8 cellular contexts compared by ENCODE assay signal in the genomic region with DNA sequence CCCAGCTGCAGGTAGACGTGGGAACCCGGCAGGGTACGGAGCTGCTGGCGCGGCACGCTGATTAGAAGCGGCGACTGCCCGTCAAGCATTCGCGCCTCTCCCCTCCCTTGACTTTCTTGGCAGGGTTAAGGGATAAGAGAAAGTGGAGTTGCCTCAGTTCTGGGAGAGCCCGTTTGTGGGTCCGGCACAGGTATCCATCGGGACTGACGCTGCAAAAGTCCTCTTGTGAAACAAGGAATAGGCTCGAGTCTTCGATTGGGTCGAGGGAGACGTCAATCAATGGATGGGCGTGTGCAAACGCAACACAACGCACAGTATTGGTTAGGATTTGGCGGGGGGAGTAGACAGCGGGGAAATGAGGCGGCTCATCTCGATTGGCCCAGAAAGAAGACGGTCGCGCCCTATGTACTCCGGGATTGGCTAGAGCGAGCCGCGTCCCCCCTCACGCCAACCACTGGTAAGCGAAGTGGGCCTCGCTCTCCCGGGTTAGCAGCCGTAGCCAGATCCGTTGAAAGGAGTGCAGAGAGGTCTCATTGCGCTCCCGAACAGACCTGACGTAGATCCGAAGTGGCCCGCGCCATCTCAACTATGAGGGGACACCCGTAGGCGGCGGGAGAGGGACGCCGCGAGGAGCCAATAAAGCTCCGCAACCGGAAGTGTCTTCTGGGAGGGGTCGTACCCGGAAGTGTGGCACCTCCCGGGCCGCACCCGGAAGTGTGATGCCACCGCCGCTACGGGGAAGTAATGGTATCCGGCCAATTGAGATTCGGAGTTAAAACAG. TPM values are rescaled to one million over a fixed set of nuclear protein-coding genes. Genes with fewer than 3 reads are reported as not detected.
DNase-seq lines count a peak whose midpoint lies in the region; ATAC-seq and TF ChIP-seq lines count a peak whose summit lies in the region.

A gene (plus strand): TSS at position 713 of the 781 bp plus-strand sequence. CDS start 296 bp downstream, outside the sequence.

- no peaks in the 10 kb centered on the region for H3K9me3 ChIP-seq in liver (ENCODE audit: control insufficient read depth in 4 of 4, low read length in 3 of 4)

- no peaks in the 10 kb centered on the region for H3K27me3 Mint-ChIP-seq in activated CD4-positive, alpha-beta memory T cell treated with anti-CD3 and anti-CD28 coated beads for 36 hours

- peak within 1 kb of the TSS; percentile 79 to 89 for H3K9ac ChIP-seq in liver (ENCODE audit: low read depth in 1 of 2, low read length in 2 of 2)

- POLR2A ChIA-PET in activated CD4-positive, alpha-beta memory T cell treated with anti-CD3 and anti-CD28 coated beads for 36 hours (lab: Charles Lee), result interaction anchor here (0.6 to 1.6 kb wide), 5 partner anchors 19 to 1714 kb away, joined by 3 to 5 read pairs (median 4); a partner anchor contains a TSS

- H3K27ac Mint-ChIP-seq in activated CD4-positive, alpha-beta memory T cell treated with anti-CD3 and anti-CD28 coated beads for 36 hours, result peak within 1 kb of the TSS; percentile 98

- TF ChIP-seq CTCF in dorsolateral prefrontal cortex (IDR thresholded peaks at IDR 0.05 in 54 of 56, conservative IDR thresholded peaks at IDR 0.05 in 2 of 56; ENCODE audit: low read depth in 1 of 56, partially characterized antibody in 56 of 56) (peak in 26 of 56 donors; percentile 5 to 54 (median 27)), liver (IDR thresholded peaks at IDR 0.05; ENCODE audit: low read depth, low read length, missing input control) (no peak)

- H3K4me3 Mint-ChIP-seq in activated CD4-positive, alpha-beta memory T cell treated with anti-CD3 and anti-CD28 coated beads for 36 hours, result peak within 1 kb of the TSS; percentile 86

- H3K4me3 ChIP-seq in dorsolateral prefrontal cortex (peak within 1 kb of the TSS; percentile 68 to 100 (median 94)), liver (ENCODE audit: low read depth in 1 of 3, low read length in 3 of 3) (peak within 1 kb of the TSS; percentile 84 to 95 (median 93))

- CTCF ChIA-PET in activated CD4-positive, alpha-beta memory T cell treated with anti-CD3 and anti-CD28 coated beads for 36 hours (lab: Charles Lee), result interaction anchor here (1.1 kb wide), 1 partner anchor 19 kb away, joined by 5 read pairs; no protein-coding TSS in a partner anchor

- TF ChIP-seq RAD21 in liver (IDR thresholded peaks at IDR 0.05), result no peak

- no peaks in the 10 kb centered on the region for H3K9me3 Mint-ChIP-seq in activated CD4-positive, alpha-beta memory T cell treated with anti-CD3 and anti-CD28 coated beads for 36 hours

- H3K36me3 ChIP-seq in liver (ENCODE audit: control insufficient read depth in 4 of 4, insufficient read depth in 3 of 4, low read depth in 1 of 4, low read length in 3 of 4), result peaks cover 12 to 27% (median 14%) of the 10 kb centered on the region in 4 donors

- H3K36me3 Mint-ChIP-seq in activated CD4-positive, alpha-beta memory T cell treated with anti-CD3 and anti-CD28 coated beads for 36 hours, result peaks cover 31% of the 10 kb centered on the region

- WGBS in liver, result under 1% methylated on average over 63 of the region's 63 CpGs

- H3K4me1 Mint-ChIP-seq in activated CD4-positive, alpha-beta memory T cell treated with anti-CD3 and anti-CD28 coated beads for 36 hours (ENCODE audit: low read depth), result peaks cover 33% of the 10 kb centered on the region

- H3K27me3 ChIP-seq in dorsolateral prefrontal cortex (no peaks in the 10 kb centered on the region), liver (ENCODE audit: control insufficient read depth in 4 of 4, insufficient read depth in 4 of 4, low read length in 3 of 4) (no peaks in the 10 kb centered on the region)

- peak; percentile 99 for DNase-seq in CD1c-positive myeloid dendritic cell (ENCODE audit: extremely low spot score)
- peak; percentile 92 for DNase-seq in NCI-H82 treated with DMSO at 0.1 percent for 48 hours (lab: John Stamatoyannopoulos, UW; ENCODE audit: unreplicated experiment)
- peak; percentile 96 for DNase-seq in activated CD4-positive, alpha-beta memory T cell treated with anti-CD3 and anti-CD28 coated beads for 36 hours
- peak; percentile 93 to 99 (median 98) for DNase-seq in dorsolateral prefrontal cortex
- peak; percentile 95 for DNase-seq in stimulated activated CD4-positive, alpha-beta T cell treated with anti-CD3 and anti-CD28 coated beads, Interleukin-4, amount 100 ng/mL, for 24 hours

- H3K27ac ChIP-seq in dorsolateral prefrontal cortex, result peak within 1 kb of the TSS; percentile 85 to 100 (median 98)
- H3K27ac ChIP-seq in liver (ENCODE audit: low read depth in 1 of 2, low read length in 2 of 2), result peak within 1 kb of the TSS; percentile 96 to 98

- peaks cover 0 to 9% (median 5%) of the 10 kb centered on the region in 4 donors for H3K4me1 ChIP-seq in liver (ENCODE audit: control insufficient read depth in 4 of 4, insufficient read depth in 4 of 4, low read length in 3 of 4)

- ATAC-seq in GM19438 (IDR thresholded peaks at IDR 0.05; ENCODE audit: low read depth, unreplicated experiment) (peak; percentile 94), HG03575 (IDR thresholded peaks at IDR 0.05; ENCODE audit: extremely low read depth, insufficient number of reproducible peaks, low FRiP score, unreplicated experiment) (peak; percentile 92)

- intact Hi-C loops in activated CD4-positive, alpha-beta memory T cell treated with anti-CD3 and anti-CD28 coated beads for 36 hours (cut with micrococcal nuclease), result loop anchor here (1.0 to 2.0 kb wide), 9 partner anchors 22 to 1757 kb away; a partner anchor contains a TSS
- intact Hi-C loops in dorsolateral prefrontal cortex (cut with DNase I), result loop anchor here in 1 of 2 donors (2.0 to 5.0 kb wide), 2 partner anchors 532 to 1544 kb away; a partner anchor contains a TSS

TF ChIP-seq in liver, 16 proteins besides CTCF, POLR2A, EP300 and RAD21 (continues in another document):
- peak; percentile 86 for TF ChIP-seq TAF1 (conservative IDR thresholded peaks at IDR 0.05)
- TF ChIP-seq EGR1 (IDR thresholded peaks at IDR 0.05; ENCODE audit: low read depth in 2 of 2), result peak; percentile 81 to 95
- peak in 1 of 2 donors; percentile 43 for TF ChIP-seq JUND (IDR thresholded peaks at IDR 0.05)
- peak; percentile 91 to 96 for TF ChIP-seq GABPA (IDR thresholded peaks at IDR 0.05 in 1 of 2, conservative IDR thresholded peaks at IDR 0.05 in 1 of 2)
- TF ChIP-seq, protein P1, sequence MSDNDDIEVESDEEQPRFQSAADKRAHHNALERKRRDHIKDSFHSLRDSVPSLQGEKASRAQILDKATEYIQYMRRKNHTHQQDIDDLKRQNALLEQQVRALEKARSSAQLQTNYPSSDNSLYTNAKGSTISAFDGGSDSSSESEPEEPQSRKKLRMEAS (IDR thresholded peaks at IDR 0.05), result peak; percentile 90
- peak; percentile 28 to 55 for TF ChIP-seq RXRA (IDR thresholded peaks at IDR 0.05)
- TF ChIP-seq SP1 (IDR thresholded peaks at IDR 0.05), result peak; percentile 98
- peak; percentile 79 for TF ChIP-seq YY1 (IDR thresholded peaks at IDR 0.05)
- TF ChIP-seq, protein P2, sequence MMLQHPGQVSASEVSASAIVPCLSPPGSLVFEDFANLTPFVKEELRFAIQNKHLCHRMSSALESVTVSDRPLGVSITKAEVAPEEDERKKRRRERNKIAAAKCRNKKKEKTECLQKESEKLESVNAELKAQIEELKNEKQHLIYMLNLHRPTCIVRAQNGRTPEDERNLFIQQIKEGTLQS (IDR thresholded peaks at IDR 0.05), result peak; percentile 35
- TF ChIP-seq HNF4A (conservative IDR thresholded peaks at IDR 0.05), result peak in 1 of 2 donors; percentile 10
- TF ChIP-seq FOXA2 (IDR thresholded peaks at IDR 0.05), result peak; percentile 33
- TF ChIP-seq FOXA1 (IDR thresholded peaks at IDR 0.05), result no peak
- no peak for TF ChIP-seq HNF4G (IDR thresholded peaks at IDR 0.05)
- TF ChIP-seq, protein P3, sequence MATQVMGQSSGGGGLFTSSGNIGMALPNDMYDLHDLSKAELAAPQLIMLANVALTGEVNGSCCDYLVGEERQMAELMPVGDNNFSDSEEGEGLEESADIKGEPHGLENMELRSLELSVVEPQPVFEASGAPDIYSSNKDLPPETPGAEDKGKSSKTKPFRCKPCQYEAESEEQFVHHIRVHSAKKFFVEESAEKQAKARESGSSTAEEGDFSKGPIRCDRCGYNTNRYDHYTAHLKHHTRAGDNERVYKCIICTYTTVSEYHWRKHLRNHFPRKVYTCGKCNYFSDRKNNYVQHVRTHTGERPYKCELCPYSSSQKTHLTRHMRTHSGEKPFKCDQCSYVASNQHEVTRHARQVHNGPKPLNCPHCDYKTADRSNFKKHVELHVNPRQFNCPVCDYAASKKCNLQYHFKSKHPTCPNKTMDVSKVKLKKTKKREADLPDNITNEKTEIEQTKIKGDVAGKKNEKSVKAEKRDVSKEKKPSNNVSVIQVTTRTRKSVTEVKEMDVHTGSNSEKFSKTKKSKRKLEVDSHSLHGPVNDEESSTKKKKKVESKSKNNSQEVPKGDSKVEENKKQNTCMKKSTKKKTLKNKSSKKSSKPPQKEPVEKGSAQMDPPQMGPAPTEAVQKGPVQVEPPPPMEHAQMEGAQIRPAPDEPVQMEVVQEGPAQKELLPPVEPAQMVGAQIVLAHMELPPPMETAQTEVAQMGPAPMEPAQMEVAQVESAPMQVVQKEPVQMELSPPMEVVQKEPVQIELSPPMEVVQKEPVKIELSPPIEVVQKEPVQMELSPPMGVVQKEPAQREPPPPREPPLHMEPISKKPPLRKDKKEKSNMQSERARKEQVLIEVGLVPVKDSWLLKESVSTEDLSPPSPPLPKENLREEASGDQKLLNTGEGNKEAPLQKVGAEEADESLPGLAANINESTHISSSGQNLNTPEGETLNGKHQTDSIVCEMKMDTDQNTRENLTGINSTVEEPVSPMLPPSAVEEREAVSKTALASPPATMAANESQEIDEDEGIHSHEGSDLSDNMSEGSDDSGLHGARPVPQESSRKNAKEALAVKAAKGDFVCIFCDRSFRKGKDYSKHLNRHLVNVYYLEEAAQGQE (IDR thresholded peaks at IDR 0.05), result peak; percentile 80

RNA-seq across cellular contexts. Expression of the gene that starts here (rescaled TPM):
- total RNA-seq in activated CD4-positive, alpha-beta memory T cell treated with anti-CD3 and anti-CD28 coated beads for 36 hours, result 10 to 100 TPM; 63.7 to 70.2 TPM
- 10 to 100 TPM; 37.4 to 82.2 (median 54.8) TPM for total RNA-seq in dorsolateral prefrontal cortex
- total RNA-seq in liver, result 10 to 100 TPM in 1 of 2 donors, 1 to 10 TPM in 1; 7.1 to 14.1 TPM
- 10 to 100 TPM; 10.7 to 23.5 TPM for polyA plus RNA-seq in liver

Comparison
In these comparisons a context has a peak if more than half of its experiments do, and no peak if none do; other contexts are left out.
1. Peak in every context shown above with its lines: DNase-seq, ATAC-seq, H3K4me3 ChIP-seq and H3K27ac ChIP-seq.